ENCODE assay signal across 12 cellular contexts in genomic region chr7:151404216-151405011, GRCh38. TPM values are rescaled to one million over a fixed set of nuclear protein-coding genes. Genes with fewer than 3 reads are reported as not detected.
DNase-seq lines count a peak whose midpoint lies in the region; ATAC-seq and TF ChIP-seq lines count a peak whose summit lies in the region.
"Had no signal": no experiment of that assay in that cellular context is flagged by ENCODE, and none has a peak within 500 bp of the region (broad histone marks: within the 10 kb centered on the region; RNA-seq: fewer than 3 reads in every experiment).

No MANE protein-coding gene starts in this region.

- peak overlapping the region; percentile 48 for H3K4me2 ChIP-seq in DND-41 (ENCODE audit: insufficient read depth, low read length)

- H4K20me1 ChIP-seq in DND-41 (ENCODE audit: insufficient read depth, low read length) = no peaks in the 10 kb centered on the region

- H3K27ac ChIP-seq in DND-41 (ENCODE audit: low read length) (peak overlapping the region; percentile 88), caudate nucleus (ENCODE audit: low read depth, low read length) (no peak overlapping the region)
- H3K27ac ChIP-seq: ovary had no signal

- peaks cover 28% of the 10 kb centered on the region for H3K79me2 ChIP-seq in DND-41 (ENCODE audit: insufficient read depth, low read length)

- H3K4me1 ChIP-seq in DND-41 (ENCODE audit: insufficient read depth, low read length) = peaks cover 71% of the 10 kb centered on the region

- no peak overlapping the region for H2AFZ ChIP-seq in DND-41 (ENCODE audit: low read depth, low read length)

- peak; percentile 48 for ATAC-seq in DND-41 (ENCODE audit: insufficient read depth, low read depth)
- ATAC-seq in omental fat pad (ENCODE audit: low FRiP score) = peak; percentile 85
- ATAC-seq in GM21423 (IDR thresholded peaks at IDR 0.05; ENCODE audit: unreplicated experiment) = no peak
- ATAC-seq in HG02970 (IDR thresholded peaks at IDR 0.05; ENCODE audit: low FRiP score, unreplicated experiment) = no peak

- no peaks in the 10 kb centered on the region for H3K27me3 ChIP-seq in DND-41 (ENCODE audit: insufficient read depth, low read length, poor library complexity)
- H3K27me3 ChIP-seq: ovary had no signal

- DNase-seq in DND-41 (peak; percentile 66), RPMI7951 (ENCODE audit: low read depth) (peak; percentile 47), fibroblast of mammary gland (ENCODE audit: low read depth) (peak; percentile 65), omental fat pad (ENCODE audit: low spot score) (no peak), caudate nucleus (lab: John Stamatoyannopoulos, UW) (no peak)
- no peak for DNase-seq in stimulated activated CD4-positive, alpha-beta T cell treated with anti-CD3 and anti-CD28 coated beads, Interleukin-1b, Interleukin-23, amount 100 ng/mL, for 48 hours
- DNase-seq: activated naive CD8-positive, alpha-beta T cell treated with anti-CD3 and anti-CD28 coated beads, Interleukin-2, amount 10 ng/mL, durations not matched to agents 7 days and 5 days; NCI-H187 treated with DMSO at 0.1 percent for 48 hours; stimulated activated CD8-positive, alpha-beta memory T cell treated with anti-CD3 and anti-CD28 coated beads, Interleukin-4, amount 100 ng/mL, for 48 hours had no signal

- TF ChIP-seq CTCF in DND-41 (IDR thresholded peaks at IDR 0.05; ENCODE audit: borderline replicate concordance, extremely low read depth, low read length, poor library complexity, severe bottlenecking) (no peak), fibroblast of mammary gland (conservative IDR thresholded peaks at IDR 0.05; ENCODE audit: control insufficient read depth, insufficient read depth, low read depth, low read length) (no peak), omental fat pad (IDR thresholded peaks at IDR 0.05) (no peak)

- peak overlapping the region in 1 of 2 experiments; percentile 18; a peak in 1 of 4 replicates for H3K4me3 ChIP-seq in DND-41 (ENCODE audit: low read depth in 1 of 2, low read length in 2 of 2)
- H3K4me3 ChIP-seq in fibroblast of mammary gland (ENCODE audit: control insufficient read depth, low read depth, low read length) = no peak overlapping the region
- H3K4me3 ChIP-seq: ovary had no signal

- H3K36me3 ChIP-seq in DND-41 (ENCODE audit: insufficient read depth, low read length) = peaks cover 11% of the 10 kb centered on the region; the same call in 1 of the 2 replicates
- H3K36me3 ChIP-seq: ovary had no signal

- peak overlapping the region; percentile 46 for H3K9ac ChIP-seq in DND-41 (ENCODE audit: low read depth, low read length)

- no peaks in the 10 kb centered on the region for H3K9me3 ChIP-seq in DND-41 (ENCODE audit: insufficient read depth, low read length, severe bottlenecking)
- H3K9me3 ChIP-seq: ovary had no signal

RNA-seq across cellular contexts. Expression of gene WDR86, which starts 5.4 kb away (rescaled TPM):
- total RNA-seq in RPMI7951 (2014; rRNA removed; shearing (Covaris generic)) = not detected in 2 replicates
- total RNA-seq in omental fat pad = 10 to 100 TPM; 17.2 to 41.5 (median 22.1) TPM

RNA-seq across cellular contexts. Expression of gene CRYGN, which starts 35.5 kb away (rescaled TPM):
- total RNA-seq in RPMI7951 (2014; rRNA removed; shearing (Covaris generic)) = not detected in 2 replicates
- 1 to 10 TPM in 1 of 4 donors, not detected in 3; 1.0 TPM for total RNA-seq in omental fat pad

Comparison
In these comparisons a context has a peak if more than half of its experiments do, and no peak if none do; other contexts are left out.
1. ATAC-seq: peak in DND-41 (single experiment) and omental fat pad (single experiment); none in GM21423 (single experiment) and HG02970 (single experiment).
2. DNase-seq: peak in DND-41 (single experiment), RPMI7951 (single experiment) and fibroblast of mammary gland (single experiment); none in omental fat pad (single experiment), caudate nucleus (0 of 61) and stimulated activated CD4-positive, alpha-beta T cell treated with anti-CD3 and anti-CD28 coated beads, Interleukin-1b, Interleukin-23, amount 100 ng/mL, for 48 hours (single experiment).
3. RNA of gene WDR86, which starts 5.4 kb away (total RNA-seq): 17.2 to 41.5 TPM in omental fat pad; not detected in RPMI7951; every median in the first group is over 10 times any median in the second.